In the genomic region with DNA sequence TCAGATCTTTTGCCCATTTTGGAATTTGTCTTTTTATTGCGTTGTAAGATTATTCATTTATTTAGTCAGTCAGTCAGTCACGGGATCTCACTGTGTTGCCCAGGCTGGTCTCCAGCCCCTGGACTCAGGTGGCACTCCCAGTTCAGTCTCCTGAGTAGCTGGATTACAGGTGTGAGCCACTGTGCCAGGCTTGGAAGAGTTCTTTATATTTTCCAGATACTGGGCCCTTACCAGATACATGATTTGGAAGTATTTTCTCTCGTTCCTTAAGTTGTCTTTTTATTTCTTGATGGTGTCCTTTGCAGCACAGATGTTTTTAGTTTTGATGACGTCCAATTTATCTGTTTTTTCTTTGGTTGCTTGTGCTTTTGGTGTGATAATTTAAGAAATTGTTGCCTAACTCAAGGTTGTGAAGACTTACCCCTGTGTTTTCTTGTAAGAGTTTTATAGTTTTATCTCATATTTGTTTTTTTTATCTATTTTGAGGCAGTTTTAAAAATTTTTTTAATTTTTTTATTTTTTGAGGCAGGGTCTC, we compare ENCODE assay signal across 14 cellular contexts.
"Had no signal": no experiment of that assay in that cellular context is flagged by ENCODE, and none has a peak within 500 bp of the region (broad histone marks: within the 10 kb centered on the region; RNA-seq: fewer than 3 reads in every experiment).

No MANE protein-coding gene starts in this region.

- H3K27ac ChIP-seq: coronary artery, WERI-Rb-1 had no signal

- H3K4me3 ChIP-seq: coronary artery, lung had no signal

- DNase-seq: activated CD4-positive, alpha-beta memory T cell treated with anti-CD3 and anti-CD28 coated beads, Interleukin-2, amount 10 ng/mL, durations not matched to agents 7 days and 5 days; activated CD4-positive, alpha-beta T cell treated with anti-CD3 and anti-CD28 coated beads for 36 hours; activated CD8-positive, alpha-beta memory T cell treated with anti-CD3 and anti-CD28 coated beads, Interleukin-2, amount 50 U/mL, for 4 hours; activated gamma-delta T cell treated with Interleukin-2 at 50 U/mL for 16 hours; activated T-cell treated with anti-CD3 and anti-CD28 coated beads, Interleukin-2, amount 50 U/mL, for 48 hours; amniotic stem cell; central memory CD4-positive, alpha-beta T cell; effector CD4-positive, alpha-beta T cell; islet precursor cell; stimulated activated CD4-positive, alpha-beta T cell treated with anti-CD3 and anti-CD28 coated beads, Interleukin-4, amount 100 ng/mL, for 1 hour; stimulated activated naive B cell treated with anti-CD40 and anti-IgM and Interleukin-4, amounts not matched to agents 10 μg/mL and 1 μg/mL and 100 μg/mL, for 72 hours; WERI-Rb-1 had no signal

- ATAC-seq: activated CD4-positive, alpha-beta T cell treated with anti-CD3 and anti-CD28 coated beads for 36 hours; stimulated activated naive B cell treated with anti-CD40 and anti-IgM and Interleukin-4, amounts not matched to agents 10 μg/mL and 1 μg/mL and 100 μg/mL, for 72 hours had no signal
